In genomic region chr11:78212586-78213371, GRCh38 we compare ENCODE assay signal across 22 cellular contexts. TPM values are rescaled to one million over a fixed set of nuclear protein-coding genes. Genes with fewer than 3 reads are reported as not detected.
DNase-seq lines count a peak whose midpoint lies in the region; ATAC-seq, FAIRE-seq and TF ChIP-seq lines count a peak whose summit lies in the region.
"Had no signal": no experiment of that assay in that cellular context is flagged by ENCODE, and none has a peak within 500 bp of the region (broad histone marks: within the 10 kb centered on the region; RNA-seq: fewer than 3 reads in every experiment).

No MANE protein-coding gene starts in this region.

- TF ChIP-seq RAD21 in HepG2 (CRISPR knock-in tag; IDR thresholded peaks at IDR 0.05): no peak

- peaks cover 19% of the 10 kb centered on the region for H3K4me1 ChIP-seq in HepG2 (ENCODE audit: insufficient read depth, low read length)
- no peaks in the 10 kb centered on the region for H3K4me1 ChIP-seq in right lobe of liver
- H3K4me1 ChIP-seq in hepatocyte (ENCODE audit: insufficient read depth): no peaks in the 10 kb centered on the region
- H3K4me1 ChIP-seq: Caco-2, colonic mucosa, lower lobe of right lung had no signal

- H2AFZ ChIP-seq in HepG2 (ENCODE audit: low read length): no peak overlapping the region
- H2AFZ ChIP-seq in hepatocyte: no peak overlapping the region

- 99% methylated on average over 7 of the region's 11 CpGs for WGBS in HepG2 (ENCODE audit: low lambda C conversion rate)
- no CpG with 5 or more reads among the region's 11 CpGs for WGBS in right lobe of liver (ENCODE audit: insufficient coverage, low coverage, low lambda C conversion rate, missing lambda C conversion rate)
- WGBS in hepatocyte (ENCODE audit: low lambda C conversion rate, missing lambda C conversion rate): 88% methylated on average over 10 of the region's 11 CpGs

- TF ChIP-seq POLR2A in HepG2 (IDR thresholded peaks at IDR 0.05; ENCODE audit: insufficient read depth in 1 of 2, low read depth in 2 of 2, low read length in 2 of 2): no peak
- TF ChIP-seq POLR2A in right lobe of liver (IDR thresholded peaks at IDR 0.05): no peak

- H4K20me1 ChIP-seq in HepG2 (ENCODE audit: insufficient read depth, low read length): no peaks in the 10 kb centered on the region
- H4K20me1 ChIP-seq in hepatocyte (ENCODE audit: insufficient read depth, poor library complexity, severe bottlenecking): no peaks in the 10 kb centered on the region

- H3K9ac ChIP-seq in HepG2 (ENCODE audit: insufficient read depth, low read depth, low read length): no peak overlapping the region

- H3K79me2 ChIP-seq in HepG2 (ENCODE audit: insufficient read depth, low read length): no peaks in the 10 kb centered on the region
- H3K79me2 ChIP-seq in hepatocyte: no peaks in the 10 kb centered on the region

- in situ Hi-C loops in HepG2 (cut with HindIII; ENCODE audit: extremely low pct_ligation_motif_present, low pct_unique_long_range_greater_than_20kb): no loop called here

- H3K27ac ChIP-seq in HepG2 (ENCODE audit: extremely low read length, insufficient read depth, low read length) (no peak overlapping the region), right lobe of liver (no peak overlapping the region), coronary artery (peak overlapping the region in 1 of 2 donors; percentile 47), hepatocyte (no peak overlapping the region)
- H3K27ac ChIP-seq: colonic mucosa, lower lobe of right lung had no signal

- H3K4me2 ChIP-seq in HepG2 (ENCODE audit: low read depth, low read length) (no peak overlapping the region), hepatocyte (no peak overlapping the region)

- H3K9me2 ChIP-seq in hepatocyte (replicated peaks; ENCODE audit: insufficient read depth): no peaks in the 10 kb centered on the region

- DNase-seq in HepG2 (ENCODE audit: low spot score) (no peak), right lobe of liver (no peak), coronary artery (ENCODE audit: low spot score) (peak; percentile 71), left colon (peak in 1 of 2 donors; percentile 3), KG1 (lab: John Stamatoyannopoulos, UW) (no peak), hepatocyte (ENCODE audit: low spot score) (no peak)
- DNase-seq: activated CD4-positive, CD25-positive, alpha-beta regulatory T cell treated with anti-CD3 and anti-CD28 coated beads, Interleukin-2, amount 50 U/mL, for 72 hours; activated CD8-positive, alpha-beta memory T cell treated with anti-CD3 and anti-CD28 coated beads, Interleukin-2, amount 50 U/mL, for 4 hours; colonic mucosa; GF-D8; lower lobe of right lung; NCI-H2081; NCI-H69; retina; RPMI8226; stimulated activated CD4-positive, alpha-beta T cell treated with anti-CD3 and anti-CD28 coated beads, Interleukin-4, amount 100 ng/mL, for 1 hour; trophoblast cell had no signal

- intact Hi-C loops in HepG2 (cut with micrococcal nuclease; ENCODE audit: unreplicated experiment) (no loop called here), right lobe of liver (cut with DNase I) (no loop called here), left colon (cut with DNase I, micrococcal nuclease) (no loop called here)

- H3K9me3 ChIP-seq in HepG2 (ENCODE audit: low read length) (no peaks in the 10 kb centered on the region), right lobe of liver (no peaks in the 10 kb centered on the region), hepatocyte (ENCODE audit: low read depth) (no peaks in the 10 kb centered on the region)
- H3K9me3 ChIP-seq: Caco-2, colonic mucosa, lower lobe of right lung had no signal

- no peak for FAIRE-seq in HepG2 (lab: Jason Lieb, UNC)

- TF ChIP-seq CTCF in HepG2 (CRISPR knock-in tag; IDR thresholded peaks at IDR 0.05) (no peak), right lobe of liver (IDR thresholded peaks at IDR 0.05) (no peak), coronary artery (IDR thresholded peaks at IDR 0.05) (no peak), hepatocyte (IDR thresholded peaks at IDR 0.05; ENCODE audit: poor library complexity) (no peak)

- ATAC-seq in HepG2 (no peak), right lobe of liver (no peak), left colon (peak; percentile 19), HG03378 (IDR thresholded peaks at IDR 0.05; ENCODE audit: unreplicated experiment) (no peak), GM21529 (IDR thresholded peaks at IDR 0.05; ENCODE audit: unreplicated experiment) (no peak)
- ATAC-seq: lower lobe of right lung; natural killer cell treated with Interleukin-12 subunit alpha and Interleukin-12 subunit beta and Interleukin-15 and Interleukin-18, amount 100 ng/mL, for 72 hours; T-cell had no signal

- no TSS peak for BruUV-seq in HepG2 (replicated peaks; lab: Mats Ljungman, UMichigan)

- TF ChIP-seq EP300 in HepG2 (IDR thresholded peaks at IDR 0.05; ENCODE audit: low read depth in 2 of 2, low read length in 2 of 2) (no peak), HepG2 (CRISPR knock-in tag; IDR thresholded peaks at IDR 0.05; ENCODE audit: borderline replicate concordance) (no peak)

- POLR2A ChIA-PET in HepG2 (lab: Yijun Ruan, JAX): no interaction called here

- H3K27me3 ChIP-seq in HepG2 (ENCODE audit: control insufficient read depth in 1 of 2, insufficient read depth in 2 of 2, low read length in 2 of 2) (no peaks in the 10 kb centered on the region), right lobe of liver (no peaks in the 10 kb centered on the region), hepatocyte (no peaks in the 10 kb centered on the region)
- H3K27me3 ChIP-seq: colonic mucosa had no signal

- H3K4me3 ChIP-seq in HepG2 (replicated peaks in 1 of 3; ENCODE audit: insufficient read depth in 1 of 3, low read depth in 2 of 3, low read length in 3 of 3): no peak overlapping the region
- no peak overlapping the region for H3K4me3 ChIP-seq in right lobe of liver
- H3K4me3 ChIP-seq in coronary artery: no peak overlapping the region
- no peak overlapping the region for H3K4me3 ChIP-seq in hepatocyte
- H3K4me3 ChIP-seq: colonic mucosa, lower lobe of right lung had no signal

- CTCF ChIA-PET in HepG2 (lab: Yijun Ruan, JAX; ENCODE audit: low intra/inter-chr PET ratio, low total read pairs): no interaction called here

- H3K36me3 ChIP-seq in HepG2 (replicated peaks in 1 of 2; ENCODE audit: control insufficient read depth in 1 of 2, insufficient read depth in 2 of 2, low read length in 2 of 2): peaks cover 9 to 37% of the 10 kb centered on the region in 2 experiments; a peak in 3 of 5 replicates
- peaks cover 0 to 23% (median 8%) of the 10 kb centered on the region in 4 donors for H3K36me3 ChIP-seq in right lobe of liver
- H3K36me3 ChIP-seq in hepatocyte (replicated peaks; ENCODE audit: insufficient read depth, low read depth): no peaks in the 10 kb centered on the region
- H3K36me3 ChIP-seq: colonic mucosa had no signal

RNA-seq across cellular contexts. Expression of gene USP35, which starts 24.1 kb away (rescaled TPM):
- total RNA-seq in HepG2 (2016; rRNA removed; fragmentation: Illumina TruSeq; extraction: Trizol): 1.8 and 4.6 TPM in 2 replicates
- 0.71 and 0.88 TPM in 2 replicates for total RNA-seq in HepG2 (2016; cell fraction: cytosol; rRNA removed; fragmentation: Illumina TruSeq; extraction: Trizol; ENCODE audit: low read depth)
- 1.7 and 4.5 TPM in 2 replicates for total RNA-seq in HepG2 (2016; cell fraction: insoluble cytoplasmic fraction; rRNA removed; fragmentation: Illumina TruSeq; extraction: Trizol)
- 0.93 and 1.1 TPM in 2 replicates for total RNA-seq in HepG2 (2016; cell fraction: membrane; rRNA removed; fragmentation: Illumina TruSeq; extraction: Trizol)
- 5.7 and 7.4 TPM in 2 replicates for total RNA-seq in HepG2 (2016; cell fraction: nucleus; rRNA removed; fragmentation: Illumina TruSeq; extraction: Trizol)
- 7.7 and 11.1 TPM in 2 replicates for polyA plus RNA-seq in HepG2 (2011; rRNA removed)
- 4.0 and 5.2 TPM in 2 replicates for polyA plus RNA-seq in HepG2 (2011; cell fraction: cytosol; rRNA removed)
- 56.5 and 58.1 TPM in 2 replicates for polyA plus RNA-seq in HepG2 (2011; cell fraction: nucleus; rRNA removed)
- 4.1 and 5.5 TPM in 2 replicates for polyA plus RNA-seq in HepG2 (2012)
- 0.20 and 0.27 TPM in 2 replicates for polyA plus RNA-seq in HepG2 (2016; cell fraction: cytosol; fragmentation: Illumina TruSeq; extraction: Trizol; ENCODE audit: low read depth)
- polyA plus RNA-seq in HepG2 (2016; cell fraction: insoluble cytoplasmic fraction; fragmentation: Illumina TruSeq; extraction: Trizol; ENCODE audit: low read depth): 1.4 and 2.7 TPM in 2 replicates
- 0.61 and 0.63 TPM in 2 replicates for polyA plus RNA-seq in HepG2 (2016; cell fraction: membrane; fragmentation: Illumina TruSeq; extraction: Trizol; ENCODE audit: low read depth)
- polyA plus RNA-seq in HepG2 (2016; cell fraction: nucleus; fragmentation: Illumina TruSeq; extraction: Trizol; ENCODE audit: insufficient read depth, low read depth): 10.1 and 12.3 TPM in 2 replicates
- 5.1 and 12.7 TPM in 2 replicates for polyA minus RNA-seq in HepG2 (2011; rRNA and poly(A)+ RNA removed; ENCODE audit: low replicate concordance)
- polyA minus RNA-seq in HepG2 (2011; cell fraction: cytosol; rRNA and poly(A)+ RNA removed): 2.4 and 3.2 TPM in 2 replicates
- polyA minus RNA-seq in HepG2 (2011; cell fraction: nucleus; rRNA and poly(A)+ RNA removed): 17.3 and 18.0 TPM in 2 replicates
- 10 to 100 TPM in 1 of 6 experiments, 1 to 10 TPM in 5; 5.3 to 10.1 (median 7.9) TPM for total RNA-seq in right lobe of liver
- 1 to 10 TPM; 5.4 to 7.4 TPM for total RNA-seq in left colon
- 4.5 and 7.3 TPM in 2 replicates for total RNA-seq in hepatocyte
- polyA plus RNA-seq in hepatocyte: 2.9 and 4.7 TPM in 2 replicates

RNA-seq across cellular contexts. Expression of gene KCTD21, which starts 24.4 kb away (rescaled TPM):
- 3.1 and 3.9 TPM in 2 replicates for total RNA-seq in HepG2 (2016; rRNA removed; fragmentation: Illumina TruSeq; extraction: Trizol)
- total RNA-seq in HepG2 (2016; cell fraction: cytosol; rRNA removed; fragmentation: Illumina TruSeq; extraction: Trizol; ENCODE audit: low read depth): 0.97 and 1.3 TPM in 2 replicates
- 3.3 and 4.3 TPM in 2 replicates for total RNA-seq in HepG2 (2016; cell fraction: insoluble cytoplasmic fraction; rRNA removed; fragmentation: Illumina TruSeq; extraction: Trizol)
- total RNA-seq in HepG2 (2016; cell fraction: membrane; rRNA removed; fragmentation: Illumina TruSeq; extraction: Trizol): 3.1 TPM in 2 replicates
- total RNA-seq in HepG2 (2016; cell fraction: nucleus; rRNA removed; fragmentation: Illumina TruSeq; extraction: Trizol): 1.3 and 1.6 TPM in 2 replicates
- polyA plus RNA-seq in HepG2 (2011; rRNA removed): 13.2 and 13.5 TPM in 2 replicates
- polyA plus RNA-seq in HepG2 (2011; cell fraction: cytosol; rRNA removed): 11.0 and 13.8 TPM in 2 replicates
- polyA plus RNA-seq in HepG2 (2011; cell fraction: nucleus; rRNA removed): 5.4 and 6.0 TPM in 2 replicates
- polyA plus RNA-seq in HepG2 (2012): 6.6 and 9.3 TPM in 2 replicates
- polyA plus RNA-seq in HepG2 (2016; cell fraction: cytosol; fragmentation: Illumina TruSeq; extraction: Trizol; ENCODE audit: low read depth): 1.2 and 1.4 TPM in 2 replicates
- 4.8 and 5.3 TPM in 2 replicates for polyA plus RNA-seq in HepG2 (2016; cell fraction: insoluble cytoplasmic fraction; fragmentation: Illumina TruSeq; extraction: Trizol; ENCODE audit: low read depth)
- polyA plus RNA-seq in HepG2 (2016; cell fraction: membrane; fragmentation: Illumina TruSeq; extraction: Trizol; ENCODE audit: low read depth): 2.5 and 3.1 TPM in 2 replicates
- 3.6 and 4.7 TPM in 2 replicates for polyA plus RNA-seq in HepG2 (2016; cell fraction: nucleus; fragmentation: Illumina TruSeq; extraction: Trizol; ENCODE audit: insufficient read depth, low read depth)
- polyA minus RNA-seq in HepG2 (2011; rRNA and poly(A)+ RNA removed; ENCODE audit: low replicate concordance): 14.8 and 38.3 TPM in 2 replicates
- polyA minus RNA-seq in HepG2 (2011; cell fraction: cytosol; rRNA and poly(A)+ RNA removed): 8.7 and 11.6 TPM in 2 replicates
- polyA minus RNA-seq in HepG2 (2011; cell fraction: nucleus; rRNA and poly(A)+ RNA removed): 5.3 and 6.6 TPM in 2 replicates
- 10 to 100 TPM in 5 of 6 experiments, 1 to 10 TPM in 1; 9.6 to 15.6 (median 11.9) TPM for total RNA-seq in right lobe of liver
- 10 to 100 TPM in 1 of 2 donors, 1 to 10 TPM in 1; 7.7 to 10.1 TPM for total RNA-seq in left colon
- 8.2 and 9.2 TPM in 2 replicates for total RNA-seq in hepatocyte
- 3.8 and 4.7 TPM in 2 replicates for polyA plus RNA-seq in hepatocyte
